In the genomic region with DNA sequence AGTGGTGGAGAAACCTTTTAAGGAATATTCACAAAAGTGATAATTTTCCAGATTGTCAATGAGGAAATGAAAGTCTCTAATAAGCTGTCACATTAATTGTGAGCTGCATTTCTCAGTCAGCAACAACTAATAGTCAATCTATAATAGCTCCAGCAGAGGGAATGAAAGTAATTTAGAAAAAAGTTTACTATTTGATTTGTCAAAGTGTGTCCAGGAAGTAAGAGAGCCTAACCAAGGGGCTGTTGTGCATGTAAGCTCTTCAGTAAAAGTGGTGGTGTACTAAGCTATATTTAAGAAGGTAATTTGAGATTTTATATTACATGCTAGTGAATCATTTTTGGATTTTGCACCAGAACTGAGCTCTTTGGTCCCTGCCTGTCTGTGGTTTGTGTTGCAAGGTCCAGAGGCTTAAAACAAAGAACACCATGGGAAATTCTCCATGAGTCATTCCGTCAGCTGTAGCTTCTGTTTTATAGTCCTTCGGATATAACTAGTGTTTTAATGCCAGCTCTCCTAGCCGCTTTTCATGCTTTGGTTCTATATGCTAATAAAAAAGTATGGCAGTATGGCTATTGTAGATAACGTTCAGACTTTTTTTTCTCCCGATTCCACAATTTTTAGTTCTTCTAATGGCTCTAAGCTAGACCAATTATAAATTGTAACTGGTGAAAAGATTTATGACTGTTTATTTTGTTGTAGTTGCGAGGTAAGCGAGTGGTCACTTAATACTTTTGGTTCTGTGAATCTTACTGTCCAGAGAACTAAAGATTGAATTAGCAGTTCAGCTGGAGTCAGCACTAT, we compare ENCODE assay signal across 9 cellular contexts.
DNase-seq lines count a peak whose midpoint lies in the region; ATAC-seq, FAIRE-seq and TF ChIP-seq lines count a peak whose summit lies in the region.
"Had no signal": no experiment of that assay in that cellular context is flagged by ENCODE, and none has a peak within 500 bp of the region (broad histone marks: within the 10 kb centered on the region; RNA-seq: fewer than 3 reads in every experiment).

No MANE protein-coding gene starts in this region.

- WGBS in H9 (ENCODE audit: extremely low coverage, insufficient read length, low lambda C conversion rate), result no CpG with 5 or more reads among the region's 7 CpGs
- 17 to 29% (median 24%) methylated on average over 7 of the region's 7 CpGs for WGBS in small intestine, 3 donors

- no peak overlapping the region for H2BK15ac ChIP-seq in H9 (ENCODE audit: low read depth, low read length)

- H2BK5ac ChIP-seq in H9 (ENCODE audit: insufficient read length, low read length), result no peak overlapping the region

- H2BK20ac ChIP-seq in H9 (ENCODE audit: low read depth, low read length, poor library complexity, severe bottlenecking), result peak overlapping the region; percentile 34

- H2AK5ac ChIP-seq in H9 (ENCODE audit: insufficient read length, low read length), result no peak overlapping the region

- no peak for TF ChIP-seq CTCF in H9 (conservative IDR thresholded peaks at IDR 0.05)

- H3K36me3 Mint-ChIP-seq in H9 (ENCODE audit: insufficient read depth in 1 of 3, low read depth in 3 of 3), result peaks cover 0 to 5% (median 5%) of the 10 kb centered on the region in 3 experiments; a peak in 4 of 7 replicates

- no peaks in the 10 kb centered on the region for H3K9me3 ChIP-seq in H9 (ENCODE audit: control insufficient read depth, low read depth, low read length)
- no peaks in the 10 kb centered on the region for H3K9me3 ChIP-seq in small intestine (ENCODE audit: control insufficient read depth, low read depth)

- H3K4me3 Mint-ChIP-seq in H9, result no peak overlapping the region
- H3K4me3 Mint-ChIP-seq: neural crest cell had no signal

- no peaks in the 10 kb centered on the region for H3K79me1 ChIP-seq in H9 (ENCODE audit: insufficient read depth, low read depth, low read length, poor library complexity, severe bottlenecking)

- no peak overlapping the region for H3K27ac ChIP-seq in H9 (ENCODE audit: insufficient read length, low read depth, low read length)
- peak overlapping the region; percentile 20 to 44 for H3K27ac ChIP-seq in small intestine (ENCODE audit: low read depth in 1 of 2, low read length in 1 of 2)

- H3T11ph ChIP-seq in H9 (ENCODE audit: low read length), result no peak overlapping the region

- H4K91ac ChIP-seq in H9 (ENCODE audit: insufficient read length, low read depth, low read length), result no peak overlapping the region

- peaks cover 2% of the 10 kb centered on the region; the same call in 1 of the 2 replicates for H3K79me2 ChIP-seq in H9 (ENCODE audit: insufficient read depth, low read length)

- H3K23me2 ChIP-seq in H9 (ENCODE audit: insufficient read length, low read depth, low read length, poor library complexity, severe bottlenecking), result no peaks in the 10 kb centered on the region

- no peak overlapping the region for H3K4me2 ChIP-seq in H9 (ENCODE audit: insufficient read depth, insufficient read length, low read length)

- no peaks in the 10 kb centered on the region for H3K36me3 ChIP-seq in small intestine (ENCODE audit: control insufficient read depth in 2 of 2, insufficient read depth in 2 of 2, low read length in 2 of 2)

- DNase-seq in H9 (no peak), SHP77 (lab: John Stamatoyannopoulos, UW) (peak; percentile 20 to 47), globus pallidus (ENCODE audit: low spot score) (peak; percentile 26), small intestine (peak; percentile 92), cerebellar cortex (ENCODE audit: low spot score) (no peak)

- no peak for ATAC-seq in HG02571 (IDR thresholded peaks at IDR 0.05; ENCODE audit: unreplicated experiment)
- ATAC-seq in GM19455 (IDR thresholded peaks at IDR 0.05; ENCODE audit: unreplicated experiment), result no peak
- no peak for ATAC-seq in GM18858 (IDR thresholded peaks at IDR 0.05; ENCODE audit: unreplicated experiment)

- H4K8ac ChIP-seq in H9 (replicated peaks; ENCODE audit: insufficient read length, low read depth, low read length), result no peak overlapping the region

- H3K4me1 ChIP-seq in H9 (ENCODE audit: insufficient read depth, low read length) (peaks cover 5% of the 10 kb centered on the region; the same call in 1 of the 2 replicates), small intestine (ENCODE audit: control insufficient read depth in 2 of 2, insufficient read depth in 1 of 2, low read depth in 1 of 2, low read length in 1 of 2) (no peaks in the 10 kb centered on the region)

- peak overlapping the region in 1 of 3 experiments; percentile 76; a peak in 4 of 7 replicates for H3K27ac Mint-ChIP-seq in H9

- peaks cover 57 to 63% of the 10 kb centered on the region in 2 experiments for H3K4me1 Mint-ChIP-seq in H9

- H3K4ac ChIP-seq in H9 (ENCODE audit: low read depth, low read length), result no peak overlapping the region

- H2BK120ac ChIP-seq in H9 (ENCODE audit: low read depth, low read length, poor library complexity, severe bottlenecking), result no peak overlapping the region

- no peak overlapping the region for H2BK12ac ChIP-seq in H9 (ENCODE audit: insufficient read length, low read depth, low read length)

- H4K20me1 ChIP-seq in H9 (ENCODE audit: control insufficient read depth, insufficient read depth, insufficient read length), result no peaks in the 10 kb centered on the region

- H3K23ac ChIP-seq in H9 (ENCODE audit: insufficient read length, low read depth, low read length), result no peak overlapping the region

- H3K9ac ChIP-seq in H9 (ENCODE audit: extremely low read depth, insufficient read length, low read length), result no peak overlapping the region

- no peaks in the 10 kb centered on the region for H3K27me3 Mint-ChIP-seq in H9 (ENCODE audit: low read depth)

- no peak overlapping the region for H4K5ac ChIP-seq in H9 (ENCODE audit: insufficient read length, low read depth, low read length)

- no peak overlapping the region for H3K14ac ChIP-seq in H9 (ENCODE audit: insufficient read depth, low read length)

- H3K56ac ChIP-seq in H9 (ENCODE audit: insufficient read length, low read depth, low read length), result no peak overlapping the region

- H3K27me3 ChIP-seq in H9 (ENCODE audit: insufficient read depth, low read length), result no peaks in the 10 kb centered on the region
- H3K27me3 ChIP-seq in small intestine (ENCODE audit: control insufficient read depth in 2 of 2, insufficient read depth in 2 of 2, low read length in 2 of 2), result no peaks in the 10 kb centered on the region

- peaks cover 2% of the 10 kb centered on the region in 2 experiments; a peak in 2 of 5 replicates for H3K9me3 Mint-ChIP-seq in H9
- H3K9me3 Mint-ChIP-seq: neural crest cell had no signal

- H2AFZ ChIP-seq in H9 (ENCODE audit: low read length), result no peak overlapping the region

- peak; percentile 47 for FAIRE-seq in small intestine (lab: Jason Lieb, UNC)

- peak overlapping the region in 1 of 2 donors; percentile 26 for H3K4me3 ChIP-seq in small intestine (ENCODE audit: low read depth in 1 of 2, low read length in 2 of 2)

- H3K18ac ChIP-seq in H9 (ENCODE audit: insufficient read length, low read depth, low read length), result no peak overlapping the region

Comparison
In these comparisons a context has a peak if more than half of its experiments do, and no peak if none do; other contexts are left out.
1. DNase-seq: peak in SHP77 (2 of 2), globus pallidus (single experiment) and small intestine (single experiment); none in H9 (single experiment) and cerebellar cortex (single experiment).